In genomic region chr10:100535338-100535714, GRCh38 we compare ENCODE assay signal across 1 cellular context.
TF ChIP-seq lines count a peak whose summit lies in the region.

No MANE protein-coding gene starts in this region.

TF ChIP-seq in GM12878, 131 proteins besides CTCF, POLR2A, EP300 and RAD21:
- TF ChIP-seq RB1 (IDR thresholded peaks at IDR 0.05; ENCODE audit: borderline replicate concordance) (no peak), POLR2AphosphoS5 (IDR thresholded peaks at IDR 0.05; ENCODE audit: low read length) (no peak), SMC3 (IDR thresholded peaks at IDR 0.05; ENCODE audit: borderline replicate concordance, low read length) (no peak), BRCA1 (IDR thresholded peaks at IDR 0.05; ENCODE audit: low read depth, low read length) (no peak), SRF (IDR thresholded peaks at IDR 0.05; ENCODE audit: low read depth in 2 of 2, low read length in 2 of 2) (no peak), CHD1 (IDR thresholded peaks at IDR 0.05; ENCODE audit: low read depth, low read length) (no peak), MXI1 (IDR thresholded peaks at IDR 0.05; ENCODE audit: low read depth, low read length) (no peak), SUZ12 (IDR thresholded peaks at IDR 0.05; ENCODE audit: unreplicated experiment) (no peak)
